Comparison of ENCODE assay signal across 14 cellular contexts in the genomic region with DNA sequence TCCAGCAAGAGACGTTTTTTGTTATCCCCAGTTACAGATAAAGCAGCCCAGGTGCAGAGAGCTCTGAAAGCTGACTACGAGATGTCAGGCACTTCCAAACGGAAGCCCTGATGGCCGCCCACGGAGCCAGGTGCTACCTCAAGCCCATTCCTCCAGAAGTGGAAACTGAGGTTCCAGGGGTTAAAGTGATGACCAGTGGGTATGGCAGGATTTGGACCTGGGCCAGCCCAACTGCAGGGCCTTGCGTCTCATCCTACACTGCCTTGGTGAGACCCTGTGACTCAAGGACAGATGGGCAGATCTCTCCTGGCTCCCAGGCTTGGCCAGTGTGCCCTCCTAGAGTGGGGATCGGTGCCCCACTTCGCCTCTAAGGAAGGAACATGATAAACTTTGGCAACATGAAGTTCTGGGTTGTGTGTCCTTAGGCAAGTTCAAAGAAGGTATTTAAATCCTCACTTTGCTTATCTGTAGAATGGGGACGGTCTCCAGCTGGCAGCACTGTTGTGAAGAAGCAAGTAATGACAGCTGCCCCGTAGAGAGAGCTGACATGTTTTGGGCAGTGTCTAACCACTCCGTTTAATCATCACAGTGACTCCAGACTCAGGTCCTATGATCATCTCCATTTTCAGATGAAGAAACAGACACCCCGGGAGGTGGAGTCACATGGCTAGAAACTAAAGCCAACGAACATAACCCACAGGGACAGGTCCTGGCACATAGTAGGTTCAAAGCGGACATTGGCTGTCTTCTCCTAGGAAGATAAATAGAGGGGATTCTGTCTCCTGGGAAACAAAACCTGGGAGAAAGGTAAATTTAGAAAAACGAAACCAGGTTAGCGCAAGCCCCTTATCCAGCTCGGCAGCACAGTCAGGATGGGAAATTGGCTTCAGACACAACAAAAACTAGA. TPM values are rescaled to one million over a fixed set of nuclear protein-coding genes. Genes with fewer than 3 reads are reported as not detected.
DNase-seq lines count a peak whose midpoint lies in the region; ATAC-seq, FAIRE-seq and TF ChIP-seq lines count a peak whose summit lies in the region.
"Had no signal": no experiment of that assay in that cellular context is flagged by ENCODE, and none has a peak within 500 bp of the region (broad histone marks: within the 10 kb centered on the region; RNA-seq: fewer than 3 reads in every experiment).

No MANE protein-coding gene starts in this region.

- H2AFZ ChIP-seq in IMR-90 (replicated peaks; ENCODE audit: low read length, poor library complexity): no peak overlapping the region

- no peak for FAIRE-seq in bronchial epithelial cell (lab: Jason Lieb, UNC)
- FAIRE-seq: islet of Langerhans had no signal

- H4K5ac ChIP-seq in IMR-90 (ENCODE audit: low read depth, low read length): no peak overlapping the region

- H3K4me3 ChIP-seq in BLaER1 treated with 17β-estradiol and CSF1 and Interleukin-3, amounts not matched to agents 10 nM and 100 nM: no peak overlapping the region
- H3K4me3 ChIP-seq in IMR-90 (ENCODE audit: insufficient read depth, low read depth, low read length): no peak overlapping the region
- no peak overlapping the region for H3K4me3 ChIP-seq in bronchial epithelial cell (ENCODE audit: low read depth, low read length)
- H3K4me3 ChIP-seq in stomach: no peak overlapping the region

- TF ChIP-seq POLR2A in IMR-90 (IDR thresholded peaks at IDR 0.05; ENCODE audit: low read depth, low read length) (no peak), stomach (IDR thresholded peaks at IDR 0.05) (no peak)

- H3K4me1 ChIP-seq in BLaER1 treated with 17β-estradiol and CSF1 and Interleukin-3, amounts not matched to agents 10 nM and 100 nM: peaks cover 18 to 35% (median 25%) of the 10 kb centered on the region in 10 experiments
- H3K4me1 ChIP-seq in IMR-90 (ENCODE audit: control insufficient read depth, insufficient read depth, low read length): no peaks in the 10 kb centered on the region
- H3K4me1 ChIP-seq in stomach: peaks cover 0 to 21% (median 10%) of the 10 kb centered on the region in 4 donors

- H3K27ac ChIP-seq in BLaER1 treated with 17β-estradiol and CSF1 and Interleukin-3, amounts not matched to agents 10 nM and 100 nM: 0 out of 22 replicates have a peak overlapping the region, but pooled peaks of 1 of the 11 experiments have one; percentile 20
- H3K27ac ChIP-seq in IMR-90 (ENCODE audit: insufficient read depth, low read length) (no peak overlapping the region), stomach (no peak overlapping the region)
- H3K27ac ChIP-seq: gastroesophageal sphincter had no signal

- no peak for ATAC-seq in IMR-90 (ENCODE audit: low read depth)
- no peak for ATAC-seq in natural killer cell
- ATAC-seq: gastroesophageal sphincter had no signal

- peak overlapping the region in 1 of 2 donors; percentile 59 for H3K27ac Mint-ChIP-seq in natural killer cell

- H2BK5ac ChIP-seq in IMR-90 (ENCODE audit: low read depth, low read length, poor library complexity, severe bottlenecking): no peak overlapping the region

- no peak overlapping the region for H2BK120ac ChIP-seq in IMR-90 (ENCODE audit: low read depth, low read length)

- intact Hi-C loops in IMR-90 (cut with micrococcal nuclease) (no loop called here), natural killer cell (cut with micrococcal nuclease) (no loop called here), stomach (cut with DNase I; ENCODE audit: low total_unique reads) (no loop called here)

- TF ChIP-seq RAD21 in IMR-90 (IDR thresholded peaks at IDR 0.05; ENCODE audit: low read length): no peak

- H3K27me3 Mint-ChIP-seq in natural killer cell (ENCODE audit: low read depth in 2 of 2): peaks cover 24 to 29% of the 10 kb centered on the region in 2 donors

- no peak for TF ChIP-seq CTCF in IMR-90 (conservative IDR thresholded peaks at IDR 0.05; ENCODE audit: low read depth, low read length)
- TF ChIP-seq CTCF in bronchial epithelial cell (IDR thresholded peaks at IDR 0.05; ENCODE audit: insufficient read depth, low read length, severe bottlenecking): no peak
- TF ChIP-seq CTCF in natural killer cell (IDR thresholded peaks at IDR 0.05): no peak
- no peak for TF ChIP-seq CTCF in stomach (IDR thresholded peaks at IDR 0.05)

- H3K14ac ChIP-seq in IMR-90 (replicated peaks; ENCODE audit: low read depth, low read length): no peak overlapping the region

- H3K4me2 ChIP-seq in BLaER1 treated with 17β-estradiol and CSF1 and Interleukin-3, amounts not matched to agents 10 nM and 100 nM: peak overlapping the region; percentile 9 to 86 (median 74); a peak in 21 of 22 replicates
- H3K4me2 ChIP-seq in IMR-90 (ENCODE audit: low read depth, low read length): no peak overlapping the region

- BruUV-seq in IMR-90 (replicated peaks; lab: Mats Ljungman, UMichigan): no TSS peak

- no peak for TF ChIP-seq EP300 in stomach (IDR thresholded peaks at IDR 0.05)

- dilution Hi-C loops in IMR-90 (cut with HindIII; ENCODE audit: low sequenced_read_pairs, unreplicated experiment): no loop called here

- H4K20me1 ChIP-seq in BLaER1 treated with 17β-estradiol and CSF1 and Interleukin-3, amounts not matched to agents 10 nM and 100 nM: peaks cover 0 to 21% (median 0%) of the 10 kb centered on the region in 11 experiments; a peak in 7 of 22 replicates
- H4K20me1 ChIP-seq in IMR-90 (ENCODE audit: insufficient read depth, low read length): no peaks in the 10 kb centered on the region

- H3K9me1 ChIP-seq in IMR-90 (ENCODE audit: insufficient read depth, low read length): no peaks in the 10 kb centered on the region; the same call in 1 of the 2 replicates

- CTCF ChIA-PET in IMR-90 (lab: Yijun Ruan, JAX): no interaction called here

- no peak overlapping the region for H3K18ac ChIP-seq in IMR-90 (ENCODE audit: low read depth, low read length)

- H4K8ac ChIP-seq in IMR-90 (ENCODE audit: low read depth in 2 of 2, low read length in 2 of 2): no peak overlapping the region

- H2AK9ac ChIP-seq in IMR-90 (replicated peaks; ENCODE audit: low read depth, low read length, poor library complexity): no peak overlapping the region

- H3K79me1 ChIP-seq in IMR-90 (ENCODE audit: low read depth in 1 of 2, low read length in 2 of 2): no peaks in the 10 kb centered on the region

- no peak overlapping the region for H3K56ac ChIP-seq in IMR-90 (ENCODE audit: extremely low read depth, insufficient read depth, low read length)

- in situ Hi-C loops in IMR-90 (cut with MboI; ENCODE audit: low sequenced_read_pairs): no loop called here

- no peak overlapping the region for H2BK20ac ChIP-seq in IMR-90 (ENCODE audit: low read depth, low read length)

- WGBS in IMR-90 (ENCODE audit: extremely low coverage in 2 of 2, insufficient read length in 1 of 2), 2 experiments: 57% methylated on average over 5 of the region's 17 CpGs; no CpG with 5 or more reads in 1 of the 2 experiments
- WGBS in stomach, 5 donors: 37 to 49% (median 46%) methylated on average over 17 of the region's 17 CpGs

- H3K4me3 Mint-ChIP-seq in natural killer cell: peak overlapping the region; percentile 72

- peak overlapping the region; percentile 27; the same call in 1 of the 2 replicates for H3K23ac ChIP-seq in IMR-90 (ENCODE audit: low read depth, low read length)

- peaks cover 0 to 19% (median 11%) of the 10 kb centered on the region in 11 experiments; a peak in 9 of 22 replicates for H3K36me3 ChIP-seq in BLaER1 treated with 17β-estradiol and CSF1 and Interleukin-3, amounts not matched to agents 10 nM and 100 nM
- H3K36me3 ChIP-seq in IMR-90 (ENCODE audit: control insufficient read depth, insufficient read depth, low read length): no peaks in the 10 kb centered on the region
- H3K36me3 ChIP-seq in bronchial epithelial cell (ENCODE audit: control insufficient read depth, insufficient read depth, low read length): no peaks in the 10 kb centered on the region
- peaks cover 0 to 16% (median 8%) of the 10 kb centered on the region in 4 donors for H3K36me3 ChIP-seq in stomach

- H3K9me3 ChIP-seq in BLaER1 treated with 17β-estradiol and CSF1 and Interleukin-3, amounts not matched to agents 10 nM and 100 nM (replicated peaks in 1 of 11): no peaks in the 10 kb centered on the region
- H3K9me3 ChIP-seq in IMR-90 (ENCODE audit: control insufficient read depth, insufficient read depth, low read length): no peaks in the 10 kb centered on the region
- H3K9me3 ChIP-seq in stomach: no peaks in the 10 kb centered on the region
- H3K9me3 ChIP-seq: gastroesophageal sphincter had no signal

- H3K9ac ChIP-seq in BLaER1 treated with 17β-estradiol and CSF1 and Interleukin-3, amounts not matched to agents 10 nM and 100 nM: no peak overlapping the region
- no peak overlapping the region for H3K9ac ChIP-seq in IMR-90 (ENCODE audit: low read depth, low read length)

- no peak overlapping the region for H3K4ac ChIP-seq in IMR-90 (ENCODE audit: low read depth, low read length)

- no peaks in the 10 kb centered on the region for H3K9me3 Mint-ChIP-seq in natural killer cell

- no peak for DNase-seq in IMR-90
- DNase-seq in bronchial epithelial cell (ENCODE audit: low read depth): peak; percentile 12
- no peak for DNase-seq in natural killer cell
- no peak for DNase-seq in EL
- DNase-seq in cerebellum (ENCODE audit: low spot score): no peak
- DNase-seq in stomach: no peak
- no peak for DNase-seq in DMS79 treated with DMSO at 0.1 percent for 48 hours (lab: John Stamatoyannopoulos, UW)
- DNase-seq: KG1, NCI-H1930 had no signal

- H2BK15ac ChIP-seq in IMR-90 (ENCODE audit: low read depth, low read length): no peak overlapping the region

- H3K4me1 Mint-ChIP-seq in natural killer cell: peaks cover 7 to 12% of the 10 kb centered on the region in 2 donors

- H2AK5ac ChIP-seq in IMR-90 (ENCODE audit: low read depth, low read length): no peak overlapping the region

- no peaks in the 10 kb centered on the region for H3K36me3 Mint-ChIP-seq in natural killer cell

- H3K27me3 ChIP-seq in BLaER1 treated with 17β-estradiol and CSF1 and Interleukin-3, amounts not matched to agents 10 nM and 100 nM: peaks cover 19 to 35% (median 29%) of the 10 kb centered on the region in 11 experiments
- H3K27me3 ChIP-seq in IMR-90 (ENCODE audit: control insufficient read depth, insufficient read depth, low read length): peaks cover 45% of the 10 kb centered on the region
- H3K27me3 ChIP-seq in bronchial epithelial cell (ENCODE audit: control insufficient read depth, insufficient read depth, low read length): peaks cover 30% of the 10 kb centered on the region
- peaks cover 3 to 67% (median 50%) of the 10 kb centered on the region in 3 donors for H3K27me3 ChIP-seq in stomach

- POLR2A ChIA-PET in IMR-90 (lab: Charles Lee; ENCODE audit: unreplicated experiment): no interaction called here

- no peak overlapping the region for H4K91ac ChIP-seq in IMR-90 (ENCODE audit: insufficient read depth, low read depth, low read length)

RNA-seq across cellular contexts. Expression of a gene that starts 34.4 kb away (rescaled TPM):
- total RNA-seq in IMR-90 (2012; rRNA removed) (not detected in 2 replicates), bronchial epithelial cell (not detected in 2 replicates), natural killer cell (not detected), cerebellum (3.1 TPM), stomach (under 1 TPM in 1 of 5 donors, not detected in 4; 0.18 TPM)
- polyA plus RNA-seq in IMR-90 (2012; rRNA removed) (not detected in 2 replicates), stomach (under 1 TPM in 2 of 3 donors, not detected in 1; 0.19 to 0.60 TPM)
- not detected in 2 replicates for polyA plus RNA-seq in IMR-90 (2012; cell fraction: cytosol; rRNA removed)
- polyA plus RNA-seq in IMR-90 (2012; cell fraction: nucleus; rRNA removed; ENCODE audit: low replicate concordance): not detected in 2 replicates
- total RNA-seq: H4, mononuclear cell had no signal
